Comparison of ENCODE assay signal across 27 cellular contexts in genomic region chr11:37468344-37468743, GRCh38.
"Had no signal": no experiment of that assay in that cellular context is flagged by ENCODE, and none has a peak within 500 bp of the region (broad histone marks: within the 10 kb centered on the region; RNA-seq: fewer than 3 reads in every experiment).

No MANE protein-coding gene starts in this region.

- H3K27ac ChIP-seq: WERI-Rb-1 had no signal

- DNase-seq: activated CD4-positive, alpha-beta memory T cell treated with anti-CD3 and anti-CD28 coated beads, Interleukin-2, amount 10 ng/mL, durations not matched to agents 7 days and 5 days; activated CD4-positive, alpha-beta T cell treated with anti-CD3 and anti-CD28 coated beads for 1 hour; activated CD4-positive, alpha-beta T cell treated with anti-CD3 and anti-CD28 coated beads for 48 hours; activated CD4-positive, CD25-positive, alpha-beta regulatory T cell; activated CD8-positive, alpha-beta memory T cell treated with anti-CD3 and anti-CD28 coated beads for 24 hours; activated CD8-positive, alpha-beta memory T cell treated with anti-CD3 and anti-CD28 coated beads, Interleukin-2, amount 10 ng/mL, durations not matched to agents 7 days and 5 days; activated CD8-positive, alpha-beta memory T cell treated with anti-CD3 and anti-CD28 coated beads, Interleukin-2, amount 50 U/mL, for 48 hours; activated effector memory CD4-positive, alpha-beta T cell treated with Interleukin-2 at 50 U/mL for 16 hours; activated naive CD4-positive, alpha-beta T cell treated with anti-CD3 and anti-CD28 coated beads, Interleukin-2, amount 10 ng/mL, durations not matched to agents 7 days and 5 days; activated naive CD8-positive, alpha-beta T cell treated with anti-CD3 and anti-CD28 coated beads, Interleukin-2, amount 50 U/mL, for 24 hours; activated T-cell treated with anti-CD3 and anti-CD28 coated beads, Interleukin-2, amount 50 U/mL, for 48 hours; anterior cingulate cortex; central memory CD4-positive, alpha-beta T cell; MM.1S; MV-4-11; NCI-H1092; NCI-H1436 treated with DMSO at 0.1 percent for 48 hours; NCI-H1694 treated with DMSO at 0.1 percent for 48 hours; NCI-H2029; NCI-H510A; NCI-H526; NCI-H748 treated with DMSO at 0.1 percent for 48 hours; NK-92 treated with Interleukin-12 subunit alpha and Interleukin-12 subunit beta, amount 100 ng/mL, for 24 hours; Right ventricle myocardium superior; SW 1271; T1000; WERI-Rb-1 had no signal

- ATAC-seq: activated CD8-positive, alpha-beta memory T cell treated with anti-CD3 and anti-CD28 coated beads, Interleukin-2, amount 10 ng/mL, durations not matched to agents 7 days and 5 days; activated naive CD8-positive, alpha-beta T cell treated with anti-CD3 and anti-CD28 coated beads, Interleukin-2, amount 50 U/mL, for 24 hours had no signal

- H3K36me3 ChIP-seq: WERI-Rb-1 had no signal
